ENCODE assay signal across 25 cellular contexts in genomic region chr19:38724380-38724854, GRCh38. TPM values are rescaled to one million over a fixed set of nuclear protein-coding genes. Genes with fewer than 3 reads are reported as not detected.
"Had no signal": no experiment of that assay in that cellular context is flagged by ENCODE, and none has a peak within 500 bp of the region (broad histone marks: within the 10 kb centered on the region; RNA-seq: fewer than 3 reads in every experiment).

No MANE protein-coding gene starts in this region.

- ATAC-seq: activated CD4-positive, CD25-positive, alpha-beta regulatory T cell treated with anti-CD3 and anti-CD28 coated beads, Interleukin-2, amount 50 U/mL, for 24 hours; activated T-cell treated with anti-CD3 and anti-CD28 coated beads, Interleukin-2, amount 50 U/mL, for 72 hours; foreskin keratinocyte; psoas muscle; sciatic nerve; stimulated activated memory B cell treated with anti-CD40 and anti-IgM and Interleukin-4, amounts not matched to agents 10 μg/mL and 1 μg/mL and 100 μg/mL, for 72 hours; T-cell had no signal

- H3K27me3 ChIP-seq: foreskin keratinocyte, hepatocyte, thyroid gland had no signal

- H3K4me2 ChIP-seq: hepatocyte, smooth muscle cell had no signal

- H3K4me1 ChIP-seq: foreskin keratinocyte had no signal

- H3K27ac Mint-ChIP-seq: activated naive CD4-positive, alpha-beta T cell treated with anti-CD3 and anti-CD28 coated beads, Interleukin-2, amount 50 U/mL, for 24 hours; activated T-cell treated with anti-CD3 and anti-CD28 coated beads, Interleukin-2, amount 50 U/mL, for 72 hours; stimulated activated memory B cell treated with anti-CD40 and anti-IgM and Interleukin-4, amounts not matched to agents 10 μg/mL and 1 μg/mL and 100 μg/mL, for 72 hours; T-cell had no signal

- H3K4me3 Mint-ChIP-seq: activated naive CD4-positive, alpha-beta T cell treated with anti-CD3 and anti-CD28 coated beads, Interleukin-2, amount 50 U/mL, for 24 hours; activated T-cell treated with anti-CD3 and anti-CD28 coated beads, Interleukin-2, amount 50 U/mL, for 72 hours; endodermal cell; stimulated activated memory B cell treated with anti-CD40 and anti-IgM and Interleukin-4, amounts not matched to agents 10 μg/mL and 1 μg/mL and 100 μg/mL, for 72 hours; T-cell had no signal

- H3K27ac ChIP-seq: epithelial cell of prostate, foreskin keratinocyte, hepatocyte, psoas muscle, SK-N-MC had no signal

- H3K9me3 ChIP-seq: psoas muscle, thyroid gland had no signal

- H3K4me3 ChIP-seq: hepatocyte, psoas muscle, SK-N-MC, smooth muscle cell, thyroid gland had no signal

- H2AFZ ChIP-seq: hepatocyte had no signal

- DNase-seq: activated CD4-positive, alpha-beta T cell treated with anti-CD3 and anti-CD28 coated beads, Interleukin-2, amount 50 U/mL, for 1 hour; activated CD8-positive, alpha-beta memory T cell treated with anti-CD3 and anti-CD28 coated beads, Interleukin-2, amount 50 U/mL, for 4 hours; activated gamma-delta T cell; activated T-cell treated with anti-CD3 and anti-CD28 coated beads, Interleukin-2, amount 50 U/mL, for 72 hours; endodermal cell; foreskin keratinocyte; midbrain; stimulated activated CD4-positive, alpha-beta T cell treated with anti-CD3 and anti-CD28 coated beads, Interleukin-4, amount 100 ng/mL, for 24 hours; T-cell; T-helper 9 cell; thyroid gland had no signal

- H3K36me3 Mint-ChIP-seq: activated naive CD4-positive, alpha-beta T cell treated with anti-CD3 and anti-CD28 coated beads, Interleukin-2, amount 50 U/mL, for 24 hours had no signal

- H3K27me3 Mint-ChIP-seq: activated naive CD4-positive, alpha-beta T cell treated with anti-CD3 and anti-CD28 coated beads, Interleukin-2, amount 50 U/mL, for 24 hours; stimulated activated memory B cell treated with anti-CD40 and anti-IgM and Interleukin-4, amounts not matched to agents 10 μg/mL and 1 μg/mL and 100 μg/mL, for 72 hours; T-cell had no signal

- H3K9me3 Mint-ChIP-seq: activated naive CD4-positive, alpha-beta T cell treated with anti-CD3 and anti-CD28 coated beads, Interleukin-2, amount 50 U/mL, for 24 hours; activated T-cell treated with anti-CD3 and anti-CD28 coated beads, Interleukin-2, amount 50 U/mL, for 72 hours; endodermal cell; stimulated activated memory B cell treated with anti-CD40 and anti-IgM and Interleukin-4, amounts not matched to agents 10 μg/mL and 1 μg/mL and 100 μg/mL, for 72 hours; T-cell had no signal

RNA-seq across cellular contexts. Expression of gene CAPN12, which starts 19.9 kb away (rescaled TPM):
- total RNA-seq: dermis microvascular lymphatic vessel endothelial cell, osteocyte had no signal
- polyA plus RNA-seq: neural cell had no signal

RNA-seq across cellular contexts. Expression of gene LGALS7, which starts 48.9 kb away (rescaled TPM):
- total RNA-seq: activated T-cell treated with anti-CD3 and anti-CD28 coated beads, Interleukin-2, amount 50 U/mL, for 72 hours; dermis microvascular lymphatic vessel endothelial cell; fibroblast of lung; hepatocyte; lung microvascular endothelial cell; osteocyte; psoas muscle; sciatic nerve; smooth muscle cell; T-cell; thyroid gland had no signal
- polyA plus RNA-seq: fibroblast of lung, neural cell, psoas muscle, smooth muscle cell had no signal
